1 cellular context compared by ENCODE assay signal in the genomic region with DNA sequence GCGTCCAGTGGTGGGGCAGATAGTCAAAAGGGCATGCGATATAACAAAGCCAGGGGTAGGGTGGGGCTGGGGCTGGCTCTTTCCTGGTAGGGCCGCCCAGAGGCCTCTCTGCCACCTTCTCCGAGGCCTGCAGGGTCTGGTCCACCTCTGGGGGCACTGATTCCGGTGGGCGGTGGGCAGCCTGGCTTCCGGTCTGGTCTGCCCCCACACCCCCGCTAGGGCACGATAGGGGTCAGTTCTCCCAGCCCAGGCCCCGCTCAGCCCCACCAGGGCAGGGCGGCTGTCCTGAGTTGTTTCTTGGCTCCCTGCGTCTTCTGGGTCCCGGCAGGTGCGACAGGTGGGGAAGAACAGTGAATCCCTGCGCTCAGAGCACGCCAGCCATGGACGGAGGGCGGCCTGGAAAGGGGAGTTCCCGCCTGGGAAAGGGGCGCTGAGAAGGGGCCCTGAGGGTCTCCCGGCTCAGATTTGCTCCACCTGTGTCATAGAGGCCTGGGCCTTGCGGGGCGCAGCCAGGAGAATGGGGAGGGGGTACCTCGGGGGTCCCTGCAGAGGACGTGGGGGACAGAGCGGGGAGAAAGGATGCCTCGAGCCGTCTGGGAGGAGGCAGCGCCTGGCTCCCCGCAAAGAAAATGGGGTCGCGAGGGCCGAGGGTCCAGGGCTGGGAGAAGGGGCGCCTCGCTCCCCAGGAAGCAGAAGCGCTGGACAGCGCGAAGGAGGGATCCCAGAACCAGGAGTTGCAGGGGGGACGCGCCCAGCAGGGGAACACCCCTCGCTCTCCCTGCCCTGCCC.
TF ChIP-seq lines count a peak whose summit lies in the region.

No MANE protein-coding gene starts in this region.

TF ChIP-seq in SK-N-SH, 30 proteins besides CTCF, POLR2A, EP300 and RAD21:
- TF ChIP-seq, protein P1, sequence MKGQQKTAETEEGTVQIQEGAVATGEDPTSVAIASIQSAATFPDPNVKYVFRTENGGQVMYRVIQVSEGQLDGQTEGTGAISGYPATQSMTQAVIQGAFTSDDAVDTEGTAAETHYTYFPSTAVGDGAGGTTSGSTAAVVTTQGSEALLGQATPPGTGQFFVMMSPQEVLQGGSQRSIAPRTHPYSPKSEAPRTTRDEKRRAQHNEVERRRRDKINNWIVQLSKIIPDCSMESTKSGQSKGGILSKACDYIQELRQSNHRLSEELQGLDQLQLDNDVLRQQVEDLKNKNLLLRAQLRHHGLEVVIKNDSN (IDR thresholded peaks at IDR 0.05; ENCODE audit: borderline replicate concordance, low read depth), result no peak
- TF ChIP-seq, protein P2, sequence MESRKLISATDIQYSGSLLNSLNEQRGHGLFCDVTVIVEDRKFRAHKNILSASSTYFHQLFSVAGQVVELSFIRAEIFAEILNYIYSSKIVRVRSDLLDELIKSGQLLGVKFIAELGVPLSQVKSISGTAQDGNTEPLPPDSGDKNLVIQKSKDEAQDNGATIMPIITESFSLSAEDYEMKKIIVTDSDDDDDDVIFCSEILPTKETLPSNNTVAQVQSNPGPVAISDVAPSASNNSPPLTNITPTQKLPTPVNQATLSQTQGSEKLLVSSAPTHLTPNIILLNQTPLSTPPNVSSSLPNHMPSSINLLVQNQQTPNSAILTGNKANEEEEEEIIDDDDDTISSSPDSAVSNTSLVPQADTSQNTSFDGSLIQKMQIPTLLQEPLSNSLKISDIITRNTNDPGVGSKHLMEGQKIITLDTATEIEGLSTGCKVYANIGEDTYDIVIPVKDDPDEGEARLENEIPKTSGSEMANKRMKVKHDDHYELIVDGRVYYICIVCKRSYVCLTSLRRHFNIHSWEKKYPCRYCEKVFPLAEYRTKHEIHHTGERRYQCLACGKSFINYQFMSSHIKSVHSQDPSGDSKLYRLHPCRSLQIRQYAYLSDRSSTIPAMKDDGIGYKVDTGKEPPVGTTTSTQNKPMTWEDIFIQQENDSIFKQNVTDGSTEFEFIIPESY (IDR thresholded peaks at IDR 0.05; ENCODE audit: borderline replicate concordance, low read depth), result no peak
- TF ChIP-seq YY1 (IDR thresholded peaks at IDR 0.05; ENCODE audit: low read depth) (no peak), FOXJ3 (CRISPR knock-in tag; IDR thresholded peaks at IDR 0.05) (no peak), SMC3 (IDR thresholded peaks at IDR 0.05; ENCODE audit: low read depth, low read length) (no peak), NRF1 (IDR thresholded peaks at IDR 0.05; ENCODE audit: low read depth, low read length) (no peak), TCF12 (IDR thresholded peaks at IDR 0.05) (no peak), GABPA (IDR thresholded peaks at IDR 0.05; ENCODE audit: low read depth) (no peak), NFIC (IDR thresholded peaks at IDR 0.05; ENCODE audit: borderline replicate concordance) (no peak), TAF1 (IDR thresholded peaks at IDR 0.05; ENCODE audit: borderline replicate concordance, low read depth, low read length) (no peak), ELF1 (IDR thresholded peaks at IDR 0.05) (no peak), TEAD4 (IDR thresholded peaks at IDR 0.05; ENCODE audit: borderline replicate concordance, insufficient read depth) (no peak), FOXM1 (IDR thresholded peaks at IDR 0.05; ENCODE audit: low read depth) (no peak), SIN3A (IDR thresholded peaks at IDR 0.05; ENCODE audit: borderline replicate concordance, low read depth, low read length) (no peak), RXRA (IDR thresholded peaks at IDR 0.05; ENCODE audit: borderline replicate concordance, low read depth) (no peak), MEF2A (IDR thresholded peaks at IDR 0.05; ENCODE audit: borderline replicate concordance, low read depth) (no peak), POLR2AphosphoS5 (IDR thresholded peaks at IDR 0.05; ENCODE audit: low read depth, low read length) (no peak), CHD2 (IDR thresholded peaks at IDR 0.05; ENCODE audit: low read length, partially characterized antibody) (no peak), RCOR1 (IDR thresholded peaks at IDR 0.05; ENCODE audit: low read length) (no peak)
- TF ChIP-seq, protein P3, sequence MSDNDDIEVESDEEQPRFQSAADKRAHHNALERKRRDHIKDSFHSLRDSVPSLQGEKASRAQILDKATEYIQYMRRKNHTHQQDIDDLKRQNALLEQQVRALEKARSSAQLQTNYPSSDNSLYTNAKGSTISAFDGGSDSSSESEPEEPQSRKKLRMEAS (IDR thresholded peaks at IDR 0.05; ENCODE audit: low read depth), result no peak
